ENCODE assay signal across 1 cellular context in genomic region chr17:38704645-38705522, GRCh38.
TF ChIP-seq lines count a peak whose summit lies in the region.

Gene MLLT6, plus strand, starts transcription at chr17:38705273. Its CDS starts 360 bp downstream, at chr17:38705633.

TF ChIP-seq in K562, 482 proteins besides CTCF, POLR2A, EP300 and RAD21 (continued from another document and continues in another):
- no peak for TF ChIP-seq CHD7 (IDR thresholded peaks at IDR 0.05; ENCODE audit: low read depth, low read length)
- no peak for TF ChIP-seq SMARCA4 (IDR thresholded peaks at IDR 0.05)
- TF ChIP-seq HMGXB4 (CRISPR knock-in tag; IDR thresholded peaks at IDR 0.05), result 0 out of 2 replicates have a peak, but pooled peaks have one; percentile 67
- TF ChIP-seq ARID4B (CRISPR knock-in tag; IDR thresholded peaks at IDR 0.05), result no peak
- no peak for TF ChIP-seq FOXO4 (CRISPR knock-in tag; IDR thresholded peaks at IDR 0.05)
- TF ChIP-seq USF1 (CRISPR knock-in tag; IDR thresholded peaks at IDR 0.05), result no peak
- TF ChIP-seq ATF7 (IDR thresholded peaks at IDR 0.05), result no peak
- no peak for TF ChIP-seq E2F5 (CRISPR knock-in tag; IDR thresholded peaks at IDR 0.05)
- TF ChIP-seq MTA2 (IDR thresholded peaks at IDR 0.05; ENCODE audit: low read depth), result no peak
- no peak for TF ChIP-seq ZNF780A (CRISPR knock-in tag; IDR thresholded peaks at IDR 0.05)
- no peak for TF ChIP-seq FOXM1 (IDR thresholded peaks at IDR 0.05; ENCODE audit: low read depth)
- TF ChIP-seq FOXM1 (CRISPR knock-in tag; IDR thresholded peaks at IDR 0.05; ENCODE audit: low read depth), result no peak
- no peak for TF ChIP-seq ZNF311 (CRISPR knock-in tag; IDR thresholded peaks at IDR 0.05)
- TF ChIP-seq POLR2AphosphoS2 (IDR thresholded peaks at IDR 0.05; ENCODE audit: low read length), result no peak
- TF ChIP-seq CREM (IDR thresholded peaks at IDR 0.05; ENCODE audit: low read depth), result 0 out of 2 replicates have a peak, but pooled peaks have one; percentile 24
- no peak for TF ChIP-seq SRSF1 (IDR thresholded peaks at IDR 0.05; ENCODE audit: low read depth, low read length)
- TF ChIP-seq RNF219 (CRISPR knock-in tag; IDR thresholded peaks at IDR 0.05), result no peak
- TF ChIP-seq CBX5 (IDR thresholded peaks at IDR 0.05; ENCODE audit: borderline replicate concordance, low read depth), result no peak
- TF ChIP-seq FOSL1 (tag; conservative IDR thresholded peaks at IDR 0.05), result no peak
- no peak for TF ChIP-seq ZNF57 (CRISPR knock-in tag; IDR thresholded peaks at IDR 0.05)
- no peak for TF ChIP-seq XRCC3 (IDR thresholded peaks at IDR 0.05)
- TF ChIP-seq ZNF316 (IDR thresholded peaks at IDR 0.05), result peak; percentile 90
- TF ChIP-seq ZBTB9 (CRISPR knock-in tag; IDR thresholded peaks at IDR 0.05), result peak; percentile 29; the same call in 1 of the 2 replicates
- TF ChIP-seq SRSF3 (IDR thresholded peaks at IDR 0.05; ENCODE audit: insufficient read depth, low read length), result no peak
- TF ChIP-seq NRF1 (conservative IDR thresholded peaks at IDR 0.05 in 1 of 2, IDR thresholded peaks at IDR 0.05 in 1 of 2), result no peak
- no peak for TF ChIP-seq CHAMP1 (IDR thresholded peaks at IDR 0.05)
- no peak for TF ChIP-seq OTX1 (CRISPR knock-in tag; IDR thresholded peaks at IDR 0.05)
